Comparison of ENCODE assay signal across 20 cellular contexts in genomic region chr3:196235452-196236122, GRCh38. TPM values are rescaled to one million over a fixed set of nuclear protein-coding genes. Genes with fewer than 3 reads are reported as not detected.
A peak's percentile ranks its signal among the peaks of the same experiment; 100 is the strongest.
DNase-seq lines count a peak whose midpoint lies in the region; ATAC-seq and TF ChIP-seq lines count a peak whose summit lies in the region.
"Had no signal": no experiment of that assay in that cellular context is flagged by ENCODE, and none has a peak within 500 bp of the region (broad histone marks: within the 10 kb centered on the region; RNA-seq: fewer than 3 reads in every experiment).

No MANE protein-coding gene starts in this region.

- ATAC-seq in activated naive CD4-positive, alpha-beta T cell treated with anti-CD3 and anti-CD28 coated beads, Interleukin-2, amount 50 U/mL, for 72 hours = no peak
- ATAC-seq in left lobe of liver = no peak
- ATAC-seq: HCT116, right cardiac atrium had no signal

- DNase-seq in activated naive CD4-positive, alpha-beta T cell treated with anti-CD3 and anti-CD28 coated beads, Interleukin-2, amount 50 U/mL, for 72 hours (ENCODE audit: low spot score in 2 of 2) = no peak
- peak; percentile 97 for DNase-seq in NOMO-1 treated with DMSO at 0.1 percent for 48 hours (lab: John Stamatoyannopoulos, UW; ENCODE audit: unreplicated experiment)
- peak; percentile 42 for DNase-seq in fibroblast of villous mesenchyme (ENCODE audit: low read depth)
- no peak for DNase-seq in NCI-H2029 (lab: John Stamatoyannopoulos, UW)
- no peak for DNase-seq in NCI-H2029 treated with DMSO at 0.1 percent for 48 hours (lab: John Stamatoyannopoulos, UW)
- no peak for DNase-seq in left lobe of liver (ENCODE audit: low spot score)
- DNase-seq: activated CD4-positive, alpha-beta T cell treated with anti-CD3 and anti-CD28 coated beads, Interleukin-2, amount 50 U/mL, for 1 hour; activated naive CD4-positive, alpha-beta T cell treated with anti-CD3 and anti-CD28 coated beads, Interleukin-2, amount 50 U/mL, for 16 hours; CD4-positive, alpha-beta T cell; cortex of kidney; NCI-H1105 treated with DMSO at 0.1 percent for 48 hours; NCI-H2171 treated with DMSO at 0.1 percent for 48 hours; right cardiac atrium had no signal

- TF ChIP-seq CTCF in fibroblast of villous mesenchyme (IDR thresholded peaks at IDR 0.05; ENCODE audit: insufficient read depth, low read depth, low read length) = no peak

- no peaks in the 10 kb centered on the region for H3K27me3 ChIP-seq in stomach smooth muscle (ENCODE audit: control insufficient read depth in 1 of 2, insufficient read depth in 2 of 2, low read length in 2 of 2)

- peaks cover 15 to 26% of the 10 kb centered on the region in 2 donors for H3K36me3 ChIP-seq in stomach smooth muscle (ENCODE audit: control insufficient read depth in 2 of 2, insufficient read depth in 2 of 2, low read length in 2 of 2)

- H3K4me3 Mint-ChIP-seq in activated naive CD4-positive, alpha-beta T cell treated with anti-CD3 and anti-CD28 coated beads, Interleukin-2, amount 50 U/mL, for 24 hours = no peak overlapping the region
- H3K4me3 Mint-ChIP-seq: CD4-positive, alpha-beta T cell; stimulated activated naive CD8-positive, alpha-beta T cell treated with anti-CD3 and anti-CD28 coated beads, Interleukin-15, Interleukin-2, amounts not matched to agents 100 ng/mL and 50 ng/mL, for 24 hours had no signal

- H3K4me3 ChIP-seq in fibroblast of villous mesenchyme (ENCODE audit: low read depth, low read length) = no peak overlapping the region
- H3K4me3 ChIP-seq in stomach smooth muscle (ENCODE audit: low read length in 2 of 2) = no peak overlapping the region

- no peaks in the 10 kb centered on the region for H3K4me1 Mint-ChIP-seq in activated naive CD4-positive, alpha-beta T cell treated with anti-CD3 and anti-CD28 coated beads, Interleukin-2, amount 50 U/mL, for 24 hours

- no peaks in the 10 kb centered on the region for H3K27me3 Mint-ChIP-seq in activated naive CD4-positive, alpha-beta T cell treated with anti-CD3 and anti-CD28 coated beads, Interleukin-2, amount 50 U/mL, for 24 hours
- H3K27me3 Mint-ChIP-seq: CD4-positive, alpha-beta T cell; stimulated activated naive CD8-positive, alpha-beta T cell treated with anti-CD3 and anti-CD28 coated beads, Interleukin-15, Interleukin-2, amounts not matched to agents 100 ng/mL and 50 ng/mL, for 24 hours had no signal

- H3K9me3 ChIP-seq in stomach smooth muscle (ENCODE audit: control insufficient read depth in 2 of 2, low read length in 2 of 2) = no peaks in the 10 kb centered on the region

- no peaks in the 10 kb centered on the region for H3K9me3 Mint-ChIP-seq in activated naive CD4-positive, alpha-beta T cell treated with anti-CD3 and anti-CD28 coated beads, Interleukin-2, amount 50 U/mL, for 24 hours
- no peaks in the 10 kb centered on the region for H3K9me3 Mint-ChIP-seq in activated naive CD4-positive, alpha-beta T cell treated with anti-CD3 and anti-CD28 coated beads, Interleukin-2, amount 50 U/mL, for 72 hours
- H3K9me3 Mint-ChIP-seq: CD4-positive, alpha-beta T cell; stimulated activated naive CD8-positive, alpha-beta T cell treated with anti-CD3 and anti-CD28 coated beads, Interleukin-15, Interleukin-2, amounts not matched to agents 100 ng/mL and 50 ng/mL, for 24 hours had no signal

- H3K4me1 ChIP-seq in stomach smooth muscle (ENCODE audit: control insufficient read depth, insufficient read depth, low read length) = no peaks in the 10 kb centered on the region

- peak overlapping the region; percentile 31 for H3K27ac ChIP-seq in stomach smooth muscle (ENCODE audit: low read length)

- peaks cover 3% of the 10 kb centered on the region for H3K36me3 Mint-ChIP-seq in activated naive CD4-positive, alpha-beta T cell treated with anti-CD3 and anti-CD28 coated beads, Interleukin-2, amount 50 U/mL, for 24 hours
- H3K36me3 Mint-ChIP-seq in activated naive CD4-positive, alpha-beta T cell treated with anti-CD3 and anti-CD28 coated beads, Interleukin-2, amount 50 U/mL, for 72 hours = no peaks in the 10 kb centered on the region

- H3K9ac ChIP-seq in stomach smooth muscle (ENCODE audit: low read length in 2 of 2) = no peak overlapping the region

- peak overlapping the region; percentile 52 for H3K27ac Mint-ChIP-seq in activated naive CD4-positive, alpha-beta T cell treated with anti-CD3 and anti-CD28 coated beads, Interleukin-2, amount 50 U/mL, for 24 hours
- H3K27ac Mint-ChIP-seq in activated naive CD4-positive, alpha-beta T cell treated with anti-CD3 and anti-CD28 coated beads, Interleukin-2, amount 50 U/mL, for 72 hours = peak overlapping the region in 1 of 2 donors; percentile 31
- H3K27ac Mint-ChIP-seq: CD4-positive, alpha-beta T cell; stimulated activated naive CD8-positive, alpha-beta T cell treated with anti-CD3 and anti-CD28 coated beads, Interleukin-15, Interleukin-2, amounts not matched to agents 100 ng/mL and 50 ng/mL, for 24 hours had no signal

RNA-seq across cellular contexts. Expression of gene SLC51A, which starts 19.3 kb away (rescaled TPM):
- not detected for total RNA-seq in activated naive CD4-positive, alpha-beta T cell treated with anti-CD3 and anti-CD28 coated beads, Interleukin-2, amount 50 U/mL, for 72 hours
- total RNA-seq in fibroblast of villous mesenchyme (not detected in 2 replicates), left lobe of liver (20.0 TPM)
- total RNA-seq: A673; CD4-positive, alpha-beta T cell; osteoblast; ureter had no signal

RNA-seq across cellular contexts. Expression of gene ZDHHC19, which starts 24.4 kb away (rescaled TPM):
- not detected for total RNA-seq in activated naive CD4-positive, alpha-beta T cell treated with anti-CD3 and anti-CD28 coated beads, Interleukin-2, amount 50 U/mL, for 72 hours
- not detected in 2 replicates for total RNA-seq in fibroblast of villous mesenchyme
- 1.3 TPM for total RNA-seq in left lobe of liver
- total RNA-seq: A673; CD4-positive, alpha-beta T cell; osteoblast; right cardiac atrium; ureter had no signal

RNA-seq across cellular contexts. Expression of gene PCYT1A, which starts 51.9 kb away (rescaled TPM):
- 10 to 100 TPM; 28.1 to 40.3 TPM for total RNA-seq in activated naive CD4-positive, alpha-beta T cell treated with anti-CD3 and anti-CD28 coated beads, Interleukin-2, amount 50 U/mL, for 72 hours
- 76.3 and 110 TPM in 2 replicates for total RNA-seq in fibroblast of villous mesenchyme
- total RNA-seq in left lobe of liver = 22.2 TPM

Comparison
In these comparisons a context has a peak if more than half of its experiments do, and no peak if none do; other contexts are left out.
1. DNase-seq: peak in NOMO-1 treated with DMSO at 0.1 percent for 48 hours (single experiment) and fibroblast of villous mesenchyme (single experiment); none in activated naive CD4-positive, alpha-beta T cell treated with anti-CD3 and anti-CD28 coated beads, Interleukin-2, amount 50 U/mL, for 72 hours (0 of 2), NCI-H2029 (single experiment), NCI-H2029 treated with DMSO at 0.1 percent for 48 hours (single experiment) and left lobe of liver (single experiment).
2. RNA of gene SLC51A, which starts 19.3 kb away (total RNA-seq): 20.0 TPM in left lobe of liver (single experiment); not detected in activated naive CD4-positive, alpha-beta T cell treated with anti-CD3 and anti-CD28 coated beads, Interleukin-2, amount 50 U/mL, for 72 hours and not detected in fibroblast of villous mesenchyme; every median in the first group is over 10 times any median in the second.